1 cellular context compared by ENCODE assay signal in the genomic region with DNA sequence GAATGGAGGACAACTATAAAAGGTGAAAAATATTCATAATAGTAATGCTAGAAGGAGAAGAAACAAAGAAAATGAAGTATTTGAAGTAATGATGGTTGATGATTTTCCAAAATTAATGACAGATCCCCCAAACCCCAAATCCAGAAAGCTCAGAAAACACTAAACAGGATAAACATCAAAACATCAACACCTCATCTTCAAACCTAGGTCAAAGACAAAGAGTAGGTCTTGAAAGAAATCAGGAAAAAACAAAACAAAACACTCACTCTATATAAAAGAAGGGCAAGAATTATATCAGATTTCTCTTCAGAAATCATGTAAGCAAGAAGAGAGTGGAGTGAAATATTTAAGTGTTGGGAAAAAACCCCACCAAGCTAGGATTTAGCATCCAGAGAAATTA.
TF ChIP-seq lines count a peak whose summit lies in the region.

No MANE protein-coding gene starts in this region.

TF ChIP-seq in K562, 482 proteins besides CTCF, POLR2A, EP300 and RAD21 (continued from another document):
- TF ChIP-seq THRB (CRISPR knock-in tag; conservative IDR thresholded peaks at IDR 0.05) = 0 out of 2 replicates have a peak, but pooled peaks have one; percentile 42
- TF ChIP-seq CCNT2 (IDR thresholded peaks at IDR 0.05; ENCODE audit: borderline replicate concordance, extremely low read depth, insufficient read length, low read depth, low read length) = no peak
- no peak for TF ChIP-seq ZNF668 (CRISPR knock-in tag; IDR thresholded peaks at IDR 0.05)
- no peak for TF ChIP-seq SOX6 (IDR thresholded peaks at IDR 0.05)
- no peak for TF ChIP-seq TARDBP (IDR thresholded peaks at IDR 0.05)
- TF ChIP-seq TAF15 (IDR thresholded peaks at IDR 0.05; ENCODE audit: low read depth, low read length) = no peak
- TF ChIP-seq RBM22 (IDR thresholded peaks at IDR 0.05; ENCODE audit: low read depth, low read length, poor library complexity, severe bottlenecking) = no peak
- TF ChIP-seq HDAC1 (IDR thresholded peaks at IDR 0.05) = no peak
- TF ChIP-seq, protein P1, sequence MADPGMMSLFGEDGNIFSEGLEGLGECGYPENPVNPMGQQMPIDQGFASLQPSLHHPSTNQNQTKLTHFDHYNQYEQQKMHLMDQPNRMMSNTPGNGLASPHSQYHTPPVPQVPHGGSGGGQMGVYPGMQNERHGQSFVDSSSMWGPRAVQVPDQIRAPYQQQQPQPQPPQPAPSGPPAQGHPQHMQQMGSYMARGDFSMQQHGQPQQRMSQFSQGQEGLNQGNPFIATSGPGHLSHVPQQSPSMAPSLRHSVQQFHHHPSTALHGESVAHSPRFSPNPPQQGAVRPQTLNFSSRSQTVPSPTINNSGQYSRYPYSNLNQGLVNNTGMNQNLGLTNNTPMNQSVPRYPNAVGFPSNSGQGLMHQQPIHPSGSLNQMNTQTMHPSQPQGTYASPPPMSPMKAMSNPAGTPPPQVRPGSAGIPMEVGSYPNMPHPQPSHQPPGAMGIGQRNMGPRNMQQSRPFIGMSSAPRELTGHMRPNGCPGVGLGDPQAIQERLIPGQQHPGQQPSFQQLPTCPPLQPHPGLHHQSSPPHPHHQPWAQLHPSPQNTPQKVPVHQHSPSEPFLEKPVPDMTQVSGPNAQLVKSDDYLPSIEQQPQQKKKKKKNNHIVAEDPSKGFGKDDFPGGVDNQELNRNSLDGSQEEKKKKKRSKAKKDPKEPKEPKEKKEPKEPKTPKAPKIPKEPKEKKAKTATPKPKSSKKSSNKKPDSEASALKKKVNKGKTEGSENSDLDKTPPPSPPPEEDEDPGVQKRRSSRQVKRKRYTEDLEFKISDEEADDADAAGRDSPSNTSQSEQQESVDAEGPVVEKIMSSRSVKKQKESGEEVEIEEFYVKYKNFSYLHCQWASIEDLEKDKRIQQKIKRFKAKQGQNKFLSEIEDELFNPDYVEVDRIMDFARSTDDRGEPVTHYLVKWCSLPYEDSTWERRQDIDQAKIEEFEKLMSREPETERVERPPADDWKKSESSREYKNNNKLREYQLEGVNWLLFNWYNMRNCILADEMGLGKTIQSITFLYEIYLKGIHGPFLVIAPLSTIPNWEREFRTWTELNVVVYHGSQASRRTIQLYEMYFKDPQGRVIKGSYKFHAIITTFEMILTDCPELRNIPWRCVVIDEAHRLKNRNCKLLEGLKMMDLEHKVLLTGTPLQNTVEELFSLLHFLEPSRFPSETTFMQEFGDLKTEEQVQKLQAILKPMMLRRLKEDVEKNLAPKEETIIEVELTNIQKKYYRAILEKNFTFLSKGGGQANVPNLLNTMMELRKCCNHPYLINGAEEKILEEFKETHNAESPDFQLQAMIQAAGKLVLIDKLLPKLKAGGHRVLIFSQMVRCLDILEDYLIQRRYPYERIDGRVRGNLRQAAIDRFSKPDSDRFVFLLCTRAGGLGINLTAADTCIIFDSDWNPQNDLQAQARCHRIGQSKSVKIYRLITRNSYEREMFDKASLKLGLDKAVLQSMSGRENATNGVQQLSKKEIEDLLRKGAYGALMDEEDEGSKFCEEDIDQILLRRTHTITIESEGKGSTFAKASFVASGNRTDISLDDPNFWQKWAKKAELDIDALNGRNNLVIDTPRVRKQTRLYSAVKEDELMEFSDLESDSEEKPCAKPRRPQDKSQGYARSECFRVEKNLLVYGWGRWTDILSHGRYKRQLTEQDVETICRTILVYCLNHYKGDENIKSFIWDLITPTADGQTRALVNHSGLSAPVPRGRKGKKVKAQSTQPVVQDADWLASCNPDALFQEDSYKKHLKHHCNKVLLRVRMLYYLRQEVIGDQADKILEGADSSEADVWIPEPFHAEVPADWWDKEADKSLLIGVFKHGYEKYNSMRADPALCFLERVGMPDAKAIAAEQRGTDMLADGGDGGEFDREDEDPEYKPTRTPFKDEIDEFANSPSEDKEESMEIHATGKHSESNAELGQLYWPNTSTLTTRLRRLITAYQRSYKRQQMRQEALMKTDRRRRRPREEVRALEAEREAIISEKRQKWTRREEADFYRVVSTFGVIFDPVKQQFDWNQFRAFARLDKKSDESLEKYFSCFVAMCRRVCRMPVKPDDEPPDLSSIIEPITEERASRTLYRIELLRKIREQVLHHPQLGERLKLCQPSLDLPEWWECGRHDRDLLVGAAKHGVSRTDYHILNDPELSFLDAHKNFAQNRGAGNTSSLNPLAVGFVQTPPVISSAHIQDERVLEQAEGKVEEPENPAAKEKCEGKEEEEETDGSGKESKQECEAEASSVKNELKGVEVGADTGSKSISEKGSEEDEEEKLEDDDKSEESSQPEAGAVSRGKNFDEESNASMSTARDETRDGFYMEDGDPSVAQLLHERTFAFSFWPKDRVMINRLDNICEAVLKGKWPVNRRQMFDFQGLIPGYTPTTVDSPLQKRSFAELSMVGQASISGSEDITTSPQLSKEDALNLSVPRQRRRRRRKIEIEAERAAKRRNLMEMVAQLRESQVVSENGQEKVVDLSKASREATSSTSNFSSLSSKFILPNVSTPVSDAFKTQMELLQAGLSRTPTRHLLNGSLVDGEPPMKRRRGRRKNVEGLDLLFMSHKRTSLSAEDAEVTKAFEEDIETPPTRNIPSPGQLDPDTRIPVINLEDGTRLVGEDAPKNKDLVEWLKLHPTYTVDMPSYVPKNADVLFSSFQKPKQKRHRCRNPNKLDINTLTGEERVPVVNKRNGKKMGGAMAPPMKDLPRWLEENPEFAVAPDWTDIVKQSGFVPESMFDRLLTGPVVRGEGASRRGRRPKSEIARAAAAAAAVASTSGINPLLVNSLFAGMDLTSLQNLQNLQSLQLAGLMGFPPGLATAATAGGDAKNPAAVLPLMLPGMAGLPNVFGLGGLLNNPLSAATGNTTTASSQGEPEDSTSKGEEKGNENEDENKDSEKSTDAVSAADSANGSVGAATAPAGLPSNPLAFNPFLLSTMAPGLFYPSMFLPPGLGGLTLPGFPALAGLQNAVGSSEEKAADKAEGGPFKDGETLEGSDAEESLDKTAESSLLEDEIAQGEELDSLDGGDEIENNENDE (IDR thresholded peaks at IDR 0.05; ENCODE audit: low read depth, low read length) = no peak
- TF ChIP-seq ZNF232 (CRISPR knock-in tag; IDR thresholded peaks at IDR 0.05) = no peak
- peak; percentile 49 to 79; a peak in 2 of 4 replicates for TF ChIP-seq MLLT1 (IDR thresholded peaks at IDR 0.05)
- TF ChIP-seq IRF9 (tag; IDR thresholded peaks at IDR 0.05) = no peak
- 0 out of 2 replicates have a peak, but pooled peaks have one; percentile 23 for TF ChIP-seq PHB2 (IDR thresholded peaks at IDR 0.05; ENCODE audit: low read depth)
- 0 out of 2 replicates have a peak, but pooled peaks have one; percentile 21 for TF ChIP-seq SMARCA5 (IDR thresholded peaks at IDR 0.05)
- no peak for TF ChIP-seq ZNF778 (CRISPR knock-in tag; IDR thresholded peaks at IDR 0.05)
- TF ChIP-seq BCOR (IDR thresholded peaks at IDR 0.05) = 0 out of 2 replicates have a peak, but pooled peaks have one; percentile 23
- TF ChIP-seq ZNF79 (CRISPR knock-in tag; IDR thresholded peaks at IDR 0.05; ENCODE audit: low read depth) = no peak
- TF ChIP-seq ARID1B (IDR thresholded peaks at IDR 0.05) = 0 out of 2 replicates have a peak, but pooled peaks have one; percentile 12
- TF ChIP-seq COPS2 (conservative IDR thresholded peaks at IDR 0.05) = no peak
- TF ChIP-seq ETS2 (tag; IDR thresholded peaks at IDR 0.05; ENCODE audit: borderline replicate concordance, poor library complexity, severe bottlenecking) = no peak
TF ChIP-seq in K562: peak in this region for 19.
